ENCODE assay signal across 13 cellular contexts in genomic region chr1:66607458-66607857, GRCh38.
DNase-seq lines count a peak whose midpoint lies in the region; ATAC-seq and TF ChIP-seq lines count a peak whose summit lies in the region.
"Had no signal": no experiment of that assay in that cellular context is flagged by ENCODE, and none has a peak within 500 bp of the region (broad histone marks: within the 10 kb centered on the region; RNA-seq: fewer than 3 reads in every experiment).

No MANE protein-coding gene starts in this region.

- POLR2A ChIA-PET in Panc1 (lab: Charles Lee) = no interaction called here

- H3K27me3 ChIP-seq in Panc1 (ENCODE audit: control insufficient read depth, insufficient read depth, low read length) (no peaks in the 10 kb centered on the region), foreskin keratinocyte (peaks cover 3% of the 10 kb centered on the region), SJCRH30 (no peaks in the 10 kb centered on the region)
- H3K27me3 ChIP-seq: SJSA1 had no signal

- H3K9me3 ChIP-seq in Panc1 (ENCODE audit: control insufficient read depth, insufficient read depth, low read depth, low read length) = no peaks in the 10 kb centered on the region
- no peaks in the 10 kb centered on the region for H3K9me3 ChIP-seq in SJCRH30 (replicated peaks)
- H3K9me3 ChIP-seq: SJSA1 had no signal

- intact Hi-C loops in Panc1 (cut with micrococcal nuclease; ENCODE audit: unreplicated experiment) = no loop called here

- peak; percentile 58 for ATAC-seq in GM19351 (IDR thresholded peaks at IDR 0.05; ENCODE audit: unreplicated experiment)
- no peak for ATAC-seq in Panc1
- ATAC-seq in foreskin keratinocyte = no peak
- ATAC-seq in GM21737 (IDR thresholded peaks at IDR 0.05; ENCODE audit: unreplicated experiment) = no peak
- ATAC-seq in GM18907 (IDR thresholded peaks at IDR 0.05; ENCODE audit: unreplicated experiment) = no peak
- ATAC-seq: esophagus mucosa had no signal

- no peak overlapping the region for H3K27ac ChIP-seq in Panc1 (ENCODE audit: low read length)
- H3K27ac ChIP-seq in foreskin keratinocyte = no peak overlapping the region
- no peak overlapping the region for H3K27ac ChIP-seq in SJCRH30
- H3K27ac ChIP-seq: SJSA1 had no signal

- TF ChIP-seq CTCF in Panc1 (IDR thresholded peaks at IDR 0.05) (peak; percentile 17; the same call in 1 of the 2 replicates), foreskin keratinocyte (conservative IDR thresholded peaks at IDR 0.05) (peak; percentile 33)

- CTCF ChIA-PET in Panc1 (lab: Charles Lee) = no interaction called here

- in situ Hi-C loops in Panc1 (cut with HindIII; ENCODE audit: low pct_unique_long_range_greater_than_20kb, low sequenced_read_pairs) = no loop called here

- no peaks in the 10 kb centered on the region for H3K36me3 ChIP-seq in Panc1 (ENCODE audit: control insufficient read depth, insufficient read depth, low read length)
- H3K36me3 ChIP-seq in SJCRH30 = no peaks in the 10 kb centered on the region
- H3K36me3 ChIP-seq: SJSA1 had no signal

- BruUV-seq in Panc1 (replicated peaks; lab: Mats Ljungman, UMichigan) = no TSS peak

- H3K4me1 ChIP-seq in Panc1 (ENCODE audit: control insufficient read depth, insufficient read depth, low read length) = no peaks in the 10 kb centered on the region
- H3K4me1 ChIP-seq in foreskin keratinocyte = no peaks in the 10 kb centered on the region
- H3K4me1 ChIP-seq in SJCRH30 = no peaks in the 10 kb centered on the region

- DNase-seq in ELF-1 (ENCODE audit: low read depth, low spot score) = peak; percentile 18
- no peak for DNase-seq in Panc1 (ENCODE audit: low read depth, low spot score)
- DNase-seq in foreskin keratinocyte = no peak
- DNase-seq in SJCRH30 = no peak
- DNase-seq: activated gamma-delta T cell; aorta; CD4-positive, alpha-beta T cell; hippocampal formation had no signal

- H3K4me3 ChIP-seq in Panc1 (ENCODE audit: low read depth in 2 of 2, low read length in 2 of 2) (no peak overlapping the region), SJCRH30 (no peak overlapping the region)
- H3K4me3 ChIP-seq: SJSA1 had no signal
